ENCODE assay signal across 19 cellular contexts in the genomic region with DNA sequence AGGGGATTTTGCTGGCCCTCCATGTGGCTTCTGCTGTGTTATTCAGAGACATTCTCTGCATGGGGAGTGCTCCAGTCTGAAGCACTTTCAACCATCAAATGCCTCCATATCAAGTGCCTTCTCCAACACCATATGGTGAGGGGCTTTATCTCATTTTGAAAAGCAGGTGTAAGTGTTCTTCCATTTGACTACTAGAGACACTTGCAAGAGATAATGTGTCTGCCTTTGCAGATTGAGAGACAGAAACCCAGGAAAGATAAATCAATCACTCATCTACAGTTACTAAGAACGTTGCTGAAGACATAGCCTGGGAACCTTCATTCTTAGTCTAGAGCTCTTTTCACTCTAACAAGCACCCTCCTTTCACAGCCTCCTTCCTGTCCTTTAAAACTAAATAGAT. TPM values are rescaled to one million over a fixed set of nuclear protein-coding genes. Genes with fewer than 3 reads are reported as not detected.
"Had no signal": no experiment of that assay in that cellular context is flagged by ENCODE, and none has a peak within 500 bp of the region (broad histone marks: within the 10 kb centered on the region; RNA-seq: fewer than 3 reads in every experiment).

No MANE protein-coding gene starts in this region.

- H3K36me3 ChIP-seq: MG63, SJSA1 had no signal

- DNase-seq: Karpas-422, KG1, MG63, NCI-H1092 treated with DMSO at 0.1 percent for 48 hours, NCI-H1436, NCI-H187, NCI-H2029, NCI-H2081 treated with DMSO at 0.1 percent for 48 hours, NCI-H2227 treated with DMSO at 0.1 percent for 48 hours, NCI-H526, Right ventricle myocardium superior, RPMI8226, SIG-M5, SW 1271, T-cell had no signal

- H3K4me1 ChIP-seq: SJSA1 had no signal

- H3K4me3 ChIP-seq: MG63, SJSA1, SK-N-MC had no signal

- ATAC-seq: T-cell had no signal

- H3K9me3 ChIP-seq: MG63, SJSA1 had no signal

- H3K27ac ChIP-seq: SJSA1, SK-N-MC had no signal

RNA-seq across cellular contexts. Expression of a gene that starts 29.5 kb away (rescaled TPM):
- total RNA-seq: NCI-H460, Right ventricle myocardium superior, SJSA1 had no signal

RNA-seq across cellular contexts. Expression of a gene that starts 55.6 kb away (rescaled TPM):
- total RNA-seq: HT-29, NCI-H460, Right ventricle myocardium superior, SJSA1, T-cell had no signal
